Comparison of ENCODE assay signal across 18 cellular contexts in the genomic region with DNA sequence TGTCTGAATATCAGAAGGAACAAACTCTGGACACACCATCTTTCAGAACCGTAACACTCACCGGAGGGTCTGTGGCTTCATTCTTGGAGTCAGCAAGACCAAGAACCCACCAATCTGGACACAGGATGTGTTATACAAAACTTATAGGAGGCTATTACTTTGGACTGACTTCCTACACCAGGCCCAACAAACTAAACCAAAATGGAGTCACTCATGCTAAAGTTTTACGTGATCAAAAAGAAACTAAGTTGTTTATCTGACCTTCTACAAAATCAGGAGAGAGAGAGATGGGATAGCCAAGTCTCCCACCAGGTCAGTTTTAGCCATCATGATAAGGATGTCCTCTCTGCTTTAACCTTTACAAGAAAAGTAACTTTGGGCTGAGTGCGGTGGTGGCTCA. TPM values are rescaled to one million over a fixed set of nuclear protein-coding genes. Genes with fewer than 3 reads are reported as not detected.
DNase-seq lines count a peak whose midpoint lies in the region; ATAC-seq and TF ChIP-seq lines count a peak whose summit lies in the region.
"Had no signal": no experiment of that assay in that cellular context is flagged by ENCODE, and none has a peak within 500 bp of the region (broad histone marks: within the 10 kb centered on the region; RNA-seq: fewer than 3 reads in every experiment).

No MANE protein-coding gene starts in this region.

- TF ChIP-seq POLR2A in GM18505 (IDR thresholded peaks at IDR 0.05; ENCODE audit: borderline replicate concordance, extremely low read depth, insufficient read depth, insufficient read length), result no peak

- no peak for TF ChIP-seq CTCF in natural killer cell (IDR thresholded peaks at IDR 0.05)
- no peak for TF ChIP-seq CTCF in mammary epithelial cell (conservative IDR thresholded peaks at IDR 0.05 in 1 of 2, IDR thresholded peaks at IDR 0.05 in 1 of 2; ENCODE audit: extremely low read depth in 1 of 2, insufficient read depth in 1 of 2, low read depth in 1 of 2, low read length in 2 of 2)
- TF ChIP-seq CTCF in mesothelial cell of epicardium (IDR thresholded peaks at IDR 0.05; ENCODE audit: unreplicated experiment), result no peak
- no peak for TF ChIP-seq CTCF in foreskin fibroblast (IDR thresholded peaks at IDR 0.05; ENCODE audit: low read depth, low read length)

- no peak for ATAC-seq in natural killer cell
- no peak for ATAC-seq in natural killer cell treated with Interleukin-12 subunit alpha and Interleukin-12 subunit beta and Interleukin-15 and Interleukin-18, amount 100 ng/mL, for 72 hours
- no peak for ATAC-seq in GM21737 (IDR thresholded peaks at IDR 0.05; ENCODE audit: unreplicated experiment)
- no peak for ATAC-seq in GM18505 (IDR thresholded peaks at IDR 0.05; ENCODE audit: unreplicated experiment)

- H3K27ac ChIP-seq in mammary epithelial cell (ENCODE audit: insufficient read depth, low read depth, low read length), result no peak overlapping the region
- H3K27ac ChIP-seq: Peyer's patch had no signal

- H3K36me3 ChIP-seq in mammary epithelial cell (ENCODE audit: insufficient read depth, low read length), result no peaks in the 10 kb centered on the region
- H3K36me3 ChIP-seq: BE2C, Peyer's patch had no signal

- H3K9me3 Mint-ChIP-seq in natural killer cell (no peaks in the 10 kb centered on the region), mesothelial cell of epicardium (no peaks in the 10 kb centered on the region)
- no peaks in the 10 kb centered on the region for H3K9me3 Mint-ChIP-seq in natural killer cell treated with Interleukin-12 subunit alpha and Interleukin-12 subunit beta and Interleukin-15 and Interleukin-18, amount 100 ng/mL, for 72 hours

- intact Hi-C loops in natural killer cell (cut with micrococcal nuclease), result no loop called here
- intact Hi-C loops in mammary epithelial cell (cut with micrococcal nuclease), result no loop called here

- H3K27ac Mint-ChIP-seq in natural killer cell (no peak overlapping the region), mesothelial cell of epicardium (peak overlapping the region; percentile 64)
- no peak overlapping the region for H3K27ac Mint-ChIP-seq in natural killer cell treated with Interleukin-12 subunit alpha and Interleukin-12 subunit beta and Interleukin-15 and Interleukin-18, amount 100 ng/mL, for 72 hours

- TSS peak; percentile 77 for BruUV-seq in mammary epithelial cell (replicated peaks; lab: Mats Ljungman, UMichigan)

- H3K36me3 Mint-ChIP-seq in natural killer cell (no peaks in the 10 kb centered on the region), mesothelial cell of epicardium (peaks cover 8% of the 10 kb centered on the region)
- H3K36me3 Mint-ChIP-seq in natural killer cell treated with Interleukin-12 subunit alpha and Interleukin-12 subunit beta and Interleukin-15 and Interleukin-18, amount 100 ng/mL, for 72 hours, result no peaks in the 10 kb centered on the region

- in situ Hi-C loops in mammary epithelial cell (cut with MboI; ENCODE audit: low sequenced_read_pairs in 2 of 2), result no loop called here

- H4K20me1 ChIP-seq in mammary epithelial cell (ENCODE audit: insufficient read depth, low read length), result no peaks in the 10 kb centered on the region

- no peaks in the 10 kb centered on the region for H3K27me3 ChIP-seq in mammary epithelial cell (ENCODE audit: insufficient read depth, low read length)
- H3K27me3 ChIP-seq: BE2C, Peyer's patch had no signal

- H3K9me3 ChIP-seq in mammary epithelial cell (replicated peaks; ENCODE audit: insufficient read depth, low read length), result no peaks in the 10 kb centered on the region
- H3K9me3 ChIP-seq: BE2C had no signal

- H3K4me1 Mint-ChIP-seq in natural killer cell, result peaks cover 11 to 22% of the 10 kb centered on the region in 2 donors
- peaks cover 5 to 15% of the 10 kb centered on the region in 2 donors for H3K4me1 Mint-ChIP-seq in natural killer cell treated with Interleukin-12 subunit alpha and Interleukin-12 subunit beta and Interleukin-15 and Interleukin-18, amount 100 ng/mL, for 72 hours (ENCODE audit: low read depth in 2 of 2)
- H3K4me1 Mint-ChIP-seq in mesothelial cell of epicardium, result peaks cover 26% of the 10 kb centered on the region

- peaks cover 12% of the 10 kb centered on the region for H3K4me1 ChIP-seq in mammary epithelial cell (ENCODE audit: insufficient read depth, low read length)

- dilution Hi-C loops in mammary epithelial cell (cut with HindIII; ENCODE audit: low sequenced_read_pairs), result no loop called here

- H3K27me3 Mint-ChIP-seq in natural killer cell (ENCODE audit: low read depth in 2 of 2), result no peaks in the 10 kb centered on the region
- no peaks in the 10 kb centered on the region for H3K27me3 Mint-ChIP-seq in natural killer cell treated with Interleukin-12 subunit alpha and Interleukin-12 subunit beta and Interleukin-15 and Interleukin-18, amount 100 ng/mL, for 72 hours
- H3K27me3 Mint-ChIP-seq in mesothelial cell of epicardium (ENCODE audit: low read depth), result no peaks in the 10 kb centered on the region

- peak overlapping the region; percentile 13 for H3K4me3 Mint-ChIP-seq in natural killer cell
- H3K4me3 Mint-ChIP-seq in natural killer cell treated with Interleukin-12 subunit alpha and Interleukin-12 subunit beta and Interleukin-15 and Interleukin-18, amount 100 ng/mL, for 72 hours, result no peak overlapping the region
- no peak overlapping the region for H3K4me3 Mint-ChIP-seq in mesothelial cell of epicardium

- no peak overlapping the region for H2AFZ ChIP-seq in mammary epithelial cell (ENCODE audit: low read depth, low read length)

- CTCF ChIA-PET in mammary epithelial cell (lab: Charles Lee; ENCODE audit: low non-redundant PET), result no interaction called here

- 84% methylated on average over 4 of the region's 4 CpGs for WGBS in mammary epithelial cell (ENCODE audit: low coverage, missing lambda C conversion rate)

- H3K4me2 ChIP-seq in mammary epithelial cell (ENCODE audit: insufficient read depth, low read depth, low read length), result no peak overlapping the region

- no peak for DNase-seq in natural killer cell
- no peak for DNase-seq in natural killer cell treated with Interleukin-12 subunit alpha and Interleukin-12 subunit beta and Interleukin-15 and Interleukin-18, amount 100 ng/mL, for 72 hours (ENCODE audit: low spot score)
- DNase-seq in mammary epithelial cell, result no peak
- no peak for DNase-seq in mesothelial cell of epicardium (ENCODE audit: low spot score in 2 of 2, unreplicated experiment in 2 of 2)
- no peak for DNase-seq in foreskin fibroblast
- no peak for DNase-seq in GF-D8 (lab: John Stamatoyannopoulos, UW)
- DNase-seq: BE2C, DMS79, IMR-90, MV-4-11, NCI-H1417 treated with DMSO at 0.1 percent for 48 hours, NCI-H187, NCI-H446, NCI-H526, Peyer's patch had no signal

- H3K9ac ChIP-seq in mammary epithelial cell (ENCODE audit: insufficient read depth, low read length), result no peak overlapping the region

- peaks cover 13% of the 10 kb centered on the region for H3K79me2 ChIP-seq in mammary epithelial cell (ENCODE audit: insufficient read depth, low read length)

- H3K4me3 ChIP-seq in mammary epithelial cell (replicated peaks in 1 of 3; ENCODE audit: insufficient read depth in 1 of 3, low read depth in 2 of 3, low read length in 3 of 3) (no peak overlapping the region), foreskin fibroblast (ENCODE audit: low read depth in 1 of 2, low read length in 2 of 2) (no peak overlapping the region)
- H3K4me3 ChIP-seq: Peyer's patch had no signal

RNA-seq across cellular contexts. Expression of gene RAB11B, which starts 3.2 kb away (rescaled TPM):
- total RNA-seq in natural killer cell (100 to 1,000 TPM; 101 to 116 (median 108) TPM), mammary epithelial cell (10 to 100 TPM; 24.0 to 88.3 TPM), mesothelial cell of epicardium (150 to 151 TPM (median 150 TPM) in 3 replicates)
- total RNA-seq in natural killer cell treated with Interleukin-12 subunit alpha and Interleukin-12 subunit beta and Interleukin-15 and Interleukin-18, amount 100 ng/mL, for 72 hours, result 100 to 1,000 TPM; 102 to 105 TPM
- polyA plus RNA-seq in mammary epithelial cell, result 47.7 TPM
- 14.4 TPM for polyA minus RNA-seq in mammary epithelial cell

RNA-seq across cellular contexts. Expression of gene ANGPTL4, which starts 23.0 kb away (rescaled TPM):
- total RNA-seq in natural killer cell, result not detected
- 1 to 10 TPM in 1 of 2 donors, not detected in 1; 1.8 TPM for total RNA-seq in natural killer cell treated with Interleukin-12 subunit alpha and Interleukin-12 subunit beta and Interleukin-15 and Interleukin-18, amount 100 ng/mL, for 72 hours
- 100 to 1,000 TPM in 1 of 2 donors, 10 to 100 TPM in 1; 75.8 to 294 TPM for total RNA-seq in mammary epithelial cell
- 551 TPM for polyA plus RNA-seq in mammary epithelial cell
- polyA minus RNA-seq in mammary epithelial cell, result 208 TPM
- total RNA-seq in mesothelial cell of epicardium, result 2.0 to 3.7 TPM (median 3.5 TPM) in 3 replicates
- total RNA-seq: OCI-LY7 had no signal

RNA-seq across cellular contexts. Expression of gene MARCHF2, which starts 26.1 kb away (rescaled TPM):
- total RNA-seq in natural killer cell (10 to 100 TPM; 32.4 to 42.3 (median 37.2) TPM), mammary epithelial cell (10 to 100 TPM; 21.9 to 48.3 TPM), mesothelial cell of epicardium (20.7 to 21.4 TPM (median 21.4 TPM) in 3 replicates)
- total RNA-seq in natural killer cell treated with Interleukin-12 subunit alpha and Interleukin-12 subunit beta and Interleukin-15 and Interleukin-18, amount 100 ng/mL, for 72 hours, result 10 to 100 TPM; 13.7 to 17.0 TPM
- polyA plus RNA-seq in mammary epithelial cell, result 22.4 TPM
- polyA minus RNA-seq in mammary epithelial cell, result 33.3 TPM

RNA-seq across cellular contexts. Expression of gene KANK3, which starts 43.9 kb away (rescaled TPM):
- total RNA-seq in natural killer cell, result 10 to 100 TPM in 1 of 3 donors, 1 to 10 TPM in 2; 5.7 to 16.9 (median 8.4) TPM
- 1 to 10 TPM; 1.5 to 4.4 TPM for total RNA-seq in natural killer cell treated with Interleukin-12 subunit alpha and Interleukin-12 subunit beta and Interleukin-15 and Interleukin-18, amount 100 ng/mL, for 72 hours
- 1 to 10 TPM in 1 of 2 donors, under 1 TPM in 1; 0.33 to 5.3 TPM for total RNA-seq in mammary epithelial cell
- polyA plus RNA-seq in mammary epithelial cell, result 1.9 TPM
- 3.5 TPM for polyA minus RNA-seq in mammary epithelial cell
- total RNA-seq in mesothelial cell of epicardium, result 1.8 to 2.3 TPM (median 2.1 TPM) in 3 replicates
- total RNA-seq: IMR-90 had no signal

RNA-seq across cellular contexts. Expression of gene HNRNPM, which starts 57.8 kb away (rescaled TPM):
- total RNA-seq in natural killer cell, result 100 to 1,000 TPM; 272 to 300 (median 299) TPM
- 100 to 1,000 TPM; 259 to 373 TPM for total RNA-seq in natural killer cell treated with Interleukin-12 subunit alpha and Interleukin-12 subunit beta and Interleukin-15 and Interleukin-18, amount 100 ng/mL, for 72 hours
- 100 to 1,000 TPM in 1 of 2 donors, 10 to 100 TPM in 1; 29.2 to 164 TPM for total RNA-seq in mammary epithelial cell
- 116 TPM for polyA plus RNA-seq in mammary epithelial cell
- polyA minus RNA-seq in mammary epithelial cell, result 100.0 TPM
- total RNA-seq in mesothelial cell of epicardium, result 249 to 259 TPM (median 252 TPM) in 3 replicates

Comparison
In these comparisons a context has a peak if more than half of its experiments do, and no peak if none do; other contexts are left out.
1. RNA of gene ANGPTL4, which starts 23.0 kb away (total RNA-seq): 75.8 to 294 TPM in mammary epithelial cell; 2.0 to 3.7 TPM in mesothelial cell of epicardium, 1.8 TPM in natural killer cell treated with Interleukin-12 subunit alpha and Interleukin-12 subunit beta and Interleukin-15 and Interleukin-18, amount 100 ng/mL, for 72 hours and not detected in natural killer cell; every median in the first group is over 10 times any median in the second.